21 cellular contexts compared by ENCODE assay signal in the genomic region with DNA sequence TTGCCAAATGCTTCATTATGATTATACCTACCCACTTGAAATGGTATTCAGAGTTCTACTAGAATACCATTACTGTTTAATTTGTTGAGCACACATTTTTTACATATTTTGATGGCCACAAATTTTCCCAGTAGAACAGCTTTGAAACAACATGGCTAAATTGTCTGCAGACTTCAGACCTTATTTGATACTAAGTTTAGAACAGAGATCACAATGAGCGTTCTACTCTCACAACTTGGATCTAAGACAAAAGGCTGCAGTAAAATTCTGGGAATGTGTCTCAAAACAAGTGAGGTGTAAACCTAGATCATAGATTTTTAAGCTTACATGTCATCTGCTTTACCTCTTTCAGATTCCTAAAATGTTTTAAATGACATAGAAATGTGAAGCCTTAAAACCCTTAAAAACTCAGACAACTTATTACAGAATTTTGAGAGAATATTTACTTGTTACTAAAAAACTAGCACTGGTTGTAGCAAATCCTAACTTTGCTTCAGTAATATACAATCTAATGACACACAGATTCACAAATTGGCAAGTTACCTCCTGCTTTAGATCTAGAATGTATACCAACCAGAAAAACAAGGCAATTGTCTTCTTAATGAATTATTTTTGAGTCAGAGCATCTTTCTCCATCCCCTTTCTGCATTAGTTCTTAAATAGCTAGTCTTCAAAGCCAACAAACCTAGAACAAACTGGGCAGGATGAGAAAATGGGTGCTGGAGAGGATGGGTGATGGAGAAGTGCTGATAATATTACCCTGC.
A peak's percentile ranks its signal among the peaks of the same experiment; 100 is the strongest.
DNase-seq lines count a peak whose midpoint lies in the region; ATAC-seq and TF ChIP-seq lines count a peak whose summit lies in the region.
"Had no signal": no experiment of that assay in that cellular context is flagged by ENCODE, and none has a peak within 500 bp of the region (broad histone marks: within the 10 kb centered on the region; RNA-seq: fewer than 3 reads in every experiment).

No MANE protein-coding gene starts in this region.

- H3K9me3 Mint-ChIP-seq in osteocyte (ENCODE audit: unreplicated experiment), result peaks cover 6% of the 10 kb centered on the region
- H3K9me3 Mint-ChIP-seq in activated naive CD4-positive, alpha-beta T cell treated with anti-CD3 and anti-CD28 coated beads, Interleukin-2, amount 10 ng/mL, durations not matched to agents 7 days and 5 days, result no peaks in the 10 kb centered on the region
- peaks cover 0 to 2% (median 0%) of the 10 kb centered on the region in 7 donors for H3K9me3 Mint-ChIP-seq in CD14-positive monocyte

- H3K4me3 Mint-ChIP-seq in osteocyte (ENCODE audit: unreplicated experiment), result no peak overlapping the region
- H3K4me3 Mint-ChIP-seq in activated naive CD4-positive, alpha-beta T cell treated with anti-CD3 and anti-CD28 coated beads, Interleukin-2, amount 10 ng/mL, durations not matched to agents 7 days and 5 days, result no peak overlapping the region
- H3K4me3 Mint-ChIP-seq in CD14-positive monocyte, result no peak overlapping the region

- H3K27ac ChIP-seq in fibroblast of lung (ENCODE audit: insufficient read depth, low read length), result no peak overlapping the region
- H3K27ac ChIP-seq: BLaER1 treated with 17β-estradiol and CSF1 and Interleukin-3, amounts not matched to agents 10 nM and 100 nM; colonic mucosa; HL-60; ovary; thoracic aorta had no signal

- H3K27me3 ChIP-seq in fibroblast of lung (ENCODE audit: control insufficient read depth, insufficient read depth, low read length), result no peaks in the 10 kb centered on the region
- H3K27me3 ChIP-seq: BLaER1 treated with 17β-estradiol and CSF1 and Interleukin-3, amounts not matched to agents 10 nM and 100 nM; colonic mucosa; ovary had no signal

- H3K4me1 Mint-ChIP-seq in osteocyte (ENCODE audit: unreplicated experiment) (peaks cover 24% of the 10 kb centered on the region), CD14-positive monocyte (no peaks in the 10 kb centered on the region)
- no peaks in the 10 kb centered on the region for H3K4me1 Mint-ChIP-seq in activated naive CD4-positive, alpha-beta T cell treated with anti-CD3 and anti-CD28 coated beads, Interleukin-2, amount 10 ng/mL, durations not matched to agents 7 days and 5 days

- no peaks in the 10 kb centered on the region for H3K9me3 ChIP-seq in fibroblast of lung (ENCODE audit: control insufficient read depth, insufficient read depth, low read depth, low read length)
- H3K9me3 ChIP-seq: BLaER1 treated with 17β-estradiol and CSF1 and Interleukin-3, amounts not matched to agents 10 nM and 100 nM; colonic mucosa; ovary; thoracic aorta had no signal

- intact Hi-C loops in CD14-positive monocyte (cut with micrococcal nuclease), result no loop called here

- no peaks in the 10 kb centered on the region for H3K36me3 ChIP-seq in fibroblast of lung (ENCODE audit: control insufficient read depth, insufficient read depth, low read length)
- H3K36me3 ChIP-seq: BLaER1 treated with 17β-estradiol and CSF1 and Interleukin-3, amounts not matched to agents 10 nM and 100 nM; colonic mucosa; ovary; thoracic aorta had no signal

- H3K4me3 ChIP-seq in fibroblast of lung (replicated peaks in 1 of 4; ENCODE audit: control extremely low read depth in 1 of 4, insufficient read depth in 1 of 4, low read depth in 3 of 4, low read length in 4 of 4), result no peak overlapping the region
- H3K4me3 ChIP-seq: BLaER1 treated with 17β-estradiol and CSF1 and Interleukin-3, amounts not matched to agents 10 nM and 100 nM; colonic mucosa; K562; ovary; skin epidermis; thoracic aorta had no signal

- H3K27me3 Mint-ChIP-seq in osteocyte (ENCODE audit: unreplicated experiment), result no peaks in the 10 kb centered on the region
- no peaks in the 10 kb centered on the region for H3K27me3 Mint-ChIP-seq in activated naive CD4-positive, alpha-beta T cell treated with anti-CD3 and anti-CD28 coated beads, Interleukin-2, amount 10 ng/mL, durations not matched to agents 7 days and 5 days
- peaks cover 0 to 2% (median 0%) of the 10 kb centered on the region in 3 donors for H3K27me3 Mint-ChIP-seq in CD14-positive monocyte (ENCODE audit: low read depth in 3 of 3)

- peak; percentile 87 for ATAC-seq in SK-N-SH treated with all-trans-retinoic acid at 6 μM for 48 hours
- no peak for ATAC-seq in GM21515 (IDR thresholded peaks at IDR 0.05; ENCODE audit: unreplicated experiment)
- ATAC-seq: K562, Panc1 had no signal

- peak overlapping the region; percentile 23 for H2AFZ ChIP-seq in fibroblast of lung (ENCODE audit: low read length)

- no peak overlapping the region for H3K9ac ChIP-seq in fibroblast of lung (ENCODE audit: insufficient read depth, low read length)
- H3K9ac ChIP-seq: BLaER1 treated with 17β-estradiol and CSF1 and Interleukin-3, amounts not matched to agents 10 nM and 100 nM had no signal

- no peaks in the 10 kb centered on the region for H3K4me1 ChIP-seq in fibroblast of lung (ENCODE audit: control insufficient read depth, extremely low read depth, insufficient read depth, low read length)
- H3K4me1 ChIP-seq: BLaER1 treated with 17β-estradiol and CSF1 and Interleukin-3, amounts not matched to agents 10 nM and 100 nM; colonic mucosa had no signal

- H4K20me1 ChIP-seq in fibroblast of lung (ENCODE audit: control insufficient read depth, extremely low read depth, insufficient read depth, low read length), result no peaks in the 10 kb centered on the region
- H4K20me1 ChIP-seq: BLaER1 treated with 17β-estradiol and CSF1 and Interleukin-3, amounts not matched to agents 10 nM and 100 nM had no signal

- CTCF ChIA-PET in activated naive CD4-positive, alpha-beta T cell treated with anti-CD3 and anti-CD28 coated beads, Interleukin-2, amount 10 ng/mL, durations not matched to agents 7 days and 5 days (lab: Charles Lee), result interaction anchor here (1.3 kb wide), 1 partner anchor 92 kb away, joined by 3 read pairs; no protein-coding TSS in a partner anchor

- H3K36me3 Mint-ChIP-seq in osteocyte (ENCODE audit: unreplicated experiment) (no peaks in the 10 kb centered on the region), CD14-positive monocyte (no peaks in the 10 kb centered on the region)
- no peaks in the 10 kb centered on the region for H3K36me3 Mint-ChIP-seq in activated naive CD4-positive, alpha-beta T cell treated with anti-CD3 and anti-CD28 coated beads, Interleukin-2, amount 10 ng/mL, durations not matched to agents 7 days and 5 days

- TF ChIP-seq CTCF in fibroblast of lung (conservative IDR thresholded peaks at IDR 0.05 in 1 of 2, IDR thresholded peaks at IDR 0.05 in 1 of 2; ENCODE audit: low read depth in 1 of 2, low read length in 2 of 2), result no peak
- no peak for TF ChIP-seq CTCF in osteocyte (IDR thresholded peaks at IDR 0.05)
- no peak for TF ChIP-seq CTCF in CD14-positive monocyte (IDR thresholded peaks at IDR 0.05)

- H3K4me2 ChIP-seq in fibroblast of lung (ENCODE audit: extremely low read depth, insufficient read depth, low read length), result no peak overlapping the region
- H3K4me2 ChIP-seq: BLaER1 treated with 17β-estradiol and CSF1 and Interleukin-3, amounts not matched to agents 10 nM and 100 nM had no signal

- DNase-seq in EH (ENCODE audit: low read depth) (peak; percentile 89), fibroblast of lung (ENCODE audit: low read depth in 2 of 2) (peak in 1 of 2 donors; percentile 93), osteocyte (ENCODE audit: extremely low spot score, unreplicated experiment) (no peak), NCI-H2227 (lab: John Stamatoyannopoulos, UW; ENCODE audit: unreplicated experiment) (no peak), CD14-positive monocyte (ENCODE audit: low spot score) (no peak)
- DNase-seq in activated naive CD4-positive, alpha-beta T cell treated with anti-CD3 and anti-CD28 coated beads, Interleukin-2, amount 10 ng/mL, durations not matched to agents 7 days and 5 days, result no peak
- DNase-seq: colonic mucosa, DMS79 treated with DMSO at 0.1 percent for 48 hours, hippocampal formation, NCI-H1048, NCI-H2081 treated with DMSO at 0.1 percent for 48 hours, NCI-H69, ovary had no signal

- H3K79me2 ChIP-seq in fibroblast of lung (ENCODE audit: control insufficient read depth, insufficient read depth, low read length), result no peaks in the 10 kb centered on the region

- H3K27ac Mint-ChIP-seq in osteocyte (ENCODE audit: unreplicated experiment) (peak overlapping the region; percentile 48), CD14-positive monocyte (no peak overlapping the region)
- H3K27ac Mint-ChIP-seq in activated naive CD4-positive, alpha-beta T cell treated with anti-CD3 and anti-CD28 coated beads, Interleukin-2, amount 10 ng/mL, durations not matched to agents 7 days and 5 days, result no peak overlapping the region

TF ChIP-seq in SK-N-SH treated with all-trans-retinoic acid at 6 μM for 48 hours, 23 proteins besides CTCF, POLR2A, EP300 and RAD21 (continues in another document):
- no peak for TF ChIP-seq POU6F1 (CRISPR knock-in tag; IDR thresholded peaks at IDR 0.05; ENCODE audit: borderline replicate concordance, low read depth)
- no peak for TF ChIP-seq ZNF565 (CRISPR knock-in tag; conservative IDR thresholded peaks at IDR 0.05; ENCODE audit: low read depth)
- no peak for TF ChIP-seq TOX (CRISPR knock-in tag; IDR thresholded peaks at IDR 0.05; ENCODE audit: borderline replicate concordance)
- peak; percentile 50 for TF ChIP-seq ISL1 (CRISPR knock-in tag; IDR thresholded peaks at IDR 0.05)
- TF ChIP-seq, protein P1, sequence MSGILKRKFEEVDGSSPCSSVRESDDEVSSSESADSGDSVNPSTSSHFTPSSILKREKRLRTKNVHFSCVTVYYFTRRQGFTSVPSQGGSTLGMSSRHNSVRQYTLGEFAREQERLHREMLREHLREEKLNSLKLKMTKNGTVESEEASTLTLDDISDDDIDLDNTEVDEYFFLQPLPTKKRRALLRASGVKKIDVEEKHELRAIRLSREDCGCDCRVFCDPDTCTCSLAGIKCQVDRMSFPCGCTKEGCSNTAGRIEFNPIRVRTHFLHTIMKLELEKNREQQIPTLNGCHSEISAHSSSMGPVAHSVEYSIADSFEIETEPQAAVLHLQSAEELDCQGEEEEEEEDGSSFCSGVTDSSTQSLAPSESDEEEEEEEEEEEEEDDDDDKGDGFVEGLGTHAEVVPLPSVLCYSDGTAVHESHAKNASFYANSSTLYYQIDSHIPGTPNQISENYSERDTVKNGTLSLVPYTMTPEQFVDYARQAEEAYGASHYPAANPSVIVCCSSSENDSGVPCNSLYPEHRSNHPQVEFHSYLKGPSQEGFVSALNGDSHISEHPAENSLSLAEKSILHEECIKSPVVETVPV (CRISPR knock-in tag; IDR thresholded peaks at IDR 0.05), result no peak
